ENCODE assay signal across 14 cellular contexts in the genomic region with DNA sequence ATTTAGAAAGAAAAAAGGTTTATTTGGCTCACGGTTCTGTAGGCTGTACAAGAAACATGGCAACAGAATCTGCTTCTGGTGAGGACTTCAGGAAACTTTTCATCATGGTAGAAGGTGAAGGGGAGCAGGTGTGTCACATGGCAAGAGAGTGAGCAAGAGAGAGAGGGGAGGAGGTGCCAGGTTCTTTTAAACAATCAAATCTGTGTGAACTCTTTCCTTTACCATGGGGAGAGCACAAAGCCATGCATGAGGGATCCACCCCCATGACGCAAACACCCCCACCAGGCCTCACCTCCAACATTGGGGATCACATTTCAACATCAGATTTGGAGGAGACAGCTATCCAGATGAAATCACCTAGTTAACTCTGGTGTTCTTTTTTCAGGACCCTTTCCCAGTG.
DNase-seq lines count a peak whose midpoint lies in the region; ATAC-seq and TF ChIP-seq lines count a peak whose summit lies in the region.
"Had no signal": no experiment of that assay in that cellular context is flagged by ENCODE, and none has a peak within 500 bp of the region (broad histone marks: within the 10 kb centered on the region; RNA-seq: fewer than 3 reads in every experiment).

No MANE protein-coding gene starts in this region.

- H3K27me3 ChIP-seq in OCI-LY3 (ENCODE audit: low read depth, low read length) (no peaks in the 10 kb centered on the region), layer of hippocampus (ENCODE audit: control insufficient read depth, insufficient read depth, low read length) (no peaks in the 10 kb centered on the region)
- H3K27me3 ChIP-seq in CD4-positive, alpha-beta T cell (ENCODE audit: control insufficient read depth, insufficient read depth, low read length) = no peaks in the 10 kb centered on the region
- H3K27me3 ChIP-seq: neutrophil, SJSA1, transverse colon had no signal

- no peak overlapping the region for H3K9ac ChIP-seq in OCI-LY3 (ENCODE audit: low read length)

- no peak for TF ChIP-seq CTCF in OCI-LY3 (IDR thresholded peaks at IDR 0.05; ENCODE audit: low read depth, low read length)
- TF ChIP-seq CTCF in CD4-positive, alpha-beta T cell (IDR thresholded peaks at IDR 0.05) = no peak

- H3K36me3 Mint-ChIP-seq in activated naive CD4-positive, alpha-beta T cell treated with anti-CD3 and anti-CD28 coated beads, Interleukin-2, amount 50 U/mL, for 24 hours = peaks cover 7% of the 10 kb centered on the region
- peaks cover 0 to 20% of the 10 kb centered on the region in 2 donors for H3K36me3 Mint-ChIP-seq in activated naive CD4-positive, alpha-beta T cell treated with anti-CD3 and anti-CD28 coated beads, Interleukin-2, amount 50 U/mL, for 72 hours
- H3K36me3 Mint-ChIP-seq in CD4-positive, alpha-beta T cell (ENCODE audit: low read depth) = no peaks in the 10 kb centered on the region

- POLR2A ChIA-PET in CD4-positive, alpha-beta T cell (lab: Charles Lee) = no interaction called here

- no peaks in the 10 kb centered on the region for H3K9me3 ChIP-seq in OCI-LY3 (ENCODE audit: insufficient read depth, low read length)
- no peaks in the 10 kb centered on the region for H3K9me3 ChIP-seq in CD4-positive, alpha-beta T cell (ENCODE audit: control insufficient read depth, low read length)
- H3K9me3 ChIP-seq: neutrophil, transverse colon had no signal

- H3K27ac ChIP-seq in OCI-LY3 (ENCODE audit: low read length) = no peak overlapping the region
- H3K27ac ChIP-seq in layer of hippocampus (ENCODE audit: low read depth, low read length) = peak overlapping the region; percentile 81
- H3K27ac ChIP-seq in CD4-positive, alpha-beta T cell (ENCODE audit: low read depth, low read length) = no peak overlapping the region
- H3K27ac ChIP-seq: epithelial cell of prostate, neutrophil, SJSA1 had no signal

- H3K4me2 ChIP-seq in OCI-LY3 (ENCODE audit: low read length) = peak overlapping the region; percentile 59; the same call in 1 of the 2 replicates

- peaks cover 26% of the 10 kb centered on the region for H4K20me1 ChIP-seq in OCI-LY3 (ENCODE audit: insufficient read depth, low read length)

- H3K4me1 Mint-ChIP-seq in activated naive CD4-positive, alpha-beta T cell treated with anti-CD3 and anti-CD28 coated beads, Interleukin-2, amount 50 U/mL, for 24 hours = peaks cover 55% of the 10 kb centered on the region
- peaks cover 53% of the 10 kb centered on the region for H3K4me1 Mint-ChIP-seq in CD4-positive, alpha-beta T cell (ENCODE audit: low read depth)

- peaks cover 36% of the 10 kb centered on the region for H3K79me2 ChIP-seq in OCI-LY3 (ENCODE audit: low read length)

- H3K9me3 Mint-ChIP-seq in activated naive CD4-positive, alpha-beta T cell treated with anti-CD3 and anti-CD28 coated beads, Interleukin-2, amount 50 U/mL, for 24 hours = no peaks in the 10 kb centered on the region
- no peaks in the 10 kb centered on the region for H3K9me3 Mint-ChIP-seq in activated naive CD4-positive, alpha-beta T cell treated with anti-CD3 and anti-CD28 coated beads, Interleukin-2, amount 50 U/mL, for 72 hours
- H3K9me3 Mint-ChIP-seq in CD4-positive, alpha-beta T cell = no peaks in the 10 kb centered on the region

- intact Hi-C loops in CD4-positive, alpha-beta T cell (cut with DNase I, micrococcal nuclease) = no loop called here

- H2AFZ ChIP-seq in OCI-LY3 (ENCODE audit: low read depth, low read length) = no peak overlapping the region

- peak overlapping the region; percentile 74 for H3K27ac Mint-ChIP-seq in activated naive CD4-positive, alpha-beta T cell treated with anti-CD3 and anti-CD28 coated beads, Interleukin-2, amount 50 U/mL, for 24 hours
- H3K27ac Mint-ChIP-seq in activated naive CD4-positive, alpha-beta T cell treated with anti-CD3 and anti-CD28 coated beads, Interleukin-2, amount 50 U/mL, for 72 hours = no peak overlapping the region
- no peak overlapping the region for H3K27ac Mint-ChIP-seq in CD4-positive, alpha-beta T cell

- DNase-seq in activated naive CD4-positive, alpha-beta T cell treated with anti-CD3 and anti-CD28 coated beads, Interleukin-2, amount 50 U/mL, for 72 hours (ENCODE audit: low spot score in 2 of 2) = no peak
- peak; percentile 3 for DNase-seq in ureter (ENCODE audit: low spot score)
- no peak for DNase-seq in CD4-positive, alpha-beta T cell
- DNase-seq: activated CD4-positive, alpha-beta T cell treated with anti-CD3 and anti-CD28 coated beads, Interleukin-2, amount 50 U/mL, for 1 hour; NCI-H2081; transverse colon had no signal

- no peak overlapping the region for H3K4me3 ChIP-seq in OCI-LY3 (ENCODE audit: low read length)
- H3K4me3 ChIP-seq: SJSA1 had no signal

- H3K36me3 ChIP-seq in OCI-LY3 (replicated peaks; ENCODE audit: low read depth, low read length) = no peaks in the 10 kb centered on the region
- H3K36me3 ChIP-seq: neutrophil, SJSA1, transverse colon had no signal

- H3K4me1 ChIP-seq in OCI-LY3 (ENCODE audit: low read length) = peaks cover 18% of the 10 kb centered on the region

- no peak for ATAC-seq in activated naive CD4-positive, alpha-beta T cell treated with anti-CD3 and anti-CD28 coated beads, Interleukin-2, amount 50 U/mL, for 72 hours
- ATAC-seq in GM19452 (IDR thresholded peaks at IDR 0.05; ENCODE audit: unreplicated experiment) (no peak), GM21367 (IDR thresholded peaks at IDR 0.05; ENCODE audit: unreplicated experiment) (no peak)
- no peak for ATAC-seq in CD4-positive, alpha-beta T cell (ENCODE audit: poor library complexity)

- CTCF ChIA-PET in CD4-positive, alpha-beta T cell (lab: Charles Lee) = no interaction called here

- no peaks in the 10 kb centered on the region for H3K27me3 Mint-ChIP-seq in activated naive CD4-positive, alpha-beta T cell treated with anti-CD3 and anti-CD28 coated beads, Interleukin-2, amount 50 U/mL, for 24 hours
- H3K27me3 Mint-ChIP-seq in CD4-positive, alpha-beta T cell = no peaks in the 10 kb centered on the region

- H3K4me3 Mint-ChIP-seq in activated naive CD4-positive, alpha-beta T cell treated with anti-CD3 and anti-CD28 coated beads, Interleukin-2, amount 50 U/mL, for 24 hours = no peak overlapping the region
- H3K4me3 Mint-ChIP-seq in CD4-positive, alpha-beta T cell = no peak overlapping the region
